21 cellular contexts compared by ENCODE assay signal in genomic region chr13:26819067-26819466, GRCh38. TPM values are rescaled to one million over a fixed set of nuclear protein-coding genes. Genes with fewer than 3 reads are reported as not detected.
DNase-seq lines count a peak whose midpoint lies in the region; ATAC-seq and TF ChIP-seq lines count a peak whose summit lies in the region.
"Had no signal": no experiment of that assay in that cellular context is flagged by ENCODE, and none has a peak within 500 bp of the region (broad histone marks: within the 10 kb centered on the region; RNA-seq: fewer than 3 reads in every experiment).

No MANE protein-coding gene starts in this region.

- H3K4me1 ChIP-seq in GM23248 (ENCODE audit: insufficient read depth): no peaks in the 10 kb centered on the region
- H3K4me1 ChIP-seq: BE2C, Caco-2, SJSA1 had no signal

- 19 to 25% methylated on average over 3 of the region's 3 CpGs for WGBS in GM23248 (ENCODE audit: low coverage in 1 of 2, low lambda C conversion rate in 2 of 2, missing lambda C conversion rate in 2 of 2), 2 experiments

- H3K4me3 ChIP-seq in WERI-Rb-1 (ENCODE audit: low read depth, low read length) (no peak overlapping the region), GM23248 (no peak overlapping the region)
- H3K4me3 ChIP-seq: GM23338, PC-9, SJSA1 had no signal

- H3K9me3 ChIP-seq in WERI-Rb-1 (ENCODE audit: severe bottlenecking): no peaks in the 10 kb centered on the region
- H3K9me3 ChIP-seq in GM23248 (ENCODE audit: low read depth): no peaks in the 10 kb centered on the region
- H3K9me3 ChIP-seq: BE2C, Caco-2, SJSA1 had no signal

- H3K79me2 ChIP-seq in GM23248 (ENCODE audit: insufficient read depth): no peaks in the 10 kb centered on the region

- H3K36me3 ChIP-seq in WERI-Rb-1 (no peaks in the 10 kb centered on the region), GM23248 (ENCODE audit: low read depth) (no peaks in the 10 kb centered on the region)
- H3K36me3 ChIP-seq: BE2C, SJSA1 had no signal

- H3K27me3 ChIP-seq in WERI-Rb-1 (ENCODE audit: insufficient read depth, low read depth, severe bottlenecking) (no peaks in the 10 kb centered on the region), GM23248 (replicated peaks; ENCODE audit: insufficient read depth) (peaks cover 8% of the 10 kb centered on the region; the same call in 1 of the 2 replicates)
- H3K27me3 ChIP-seq: SJSA1 had no signal

- no peaks in the 10 kb centered on the region for H4K20me1 ChIP-seq in GM23248 (ENCODE audit: insufficient read depth)

- H3K4me2 ChIP-seq in GM23248 (ENCODE audit: unreplicated experiment): no peak overlapping the region
- H3K4me2 ChIP-seq: GM23338, PC-9 had no signal

- H3K27ac ChIP-seq in WERI-Rb-1: peak overlapping the region; percentile 71
- no peak overlapping the region for H3K27ac ChIP-seq in GM23248
- H3K27ac ChIP-seq: PC-9, RWPE1, SJSA1 had no signal

- ATAC-seq in left ventricle myocardium superior (peak; percentile 87), HG03378 (IDR thresholded peaks at IDR 0.05; ENCODE audit: unreplicated experiment) (no peak), HG03460 (IDR thresholded peaks at IDR 0.05; ENCODE audit: unreplicated experiment) (no peak)
- ATAC-seq: GM23338, HCT116 had no signal

- H2AFZ ChIP-seq in GM23248: no peak overlapping the region
- H2AFZ ChIP-seq: GM23338, PC-9 had no signal

- H3K9me2 ChIP-seq in GM23248 (ENCODE audit: insufficient read depth): no peaks in the 10 kb centered on the region

- in situ Hi-C loops in GM23248 (cut with MboI): no loop called here

- intact Hi-C loops in left ventricle myocardium superior (cut with micrococcal nuclease): no loop called here

- H3F3A ChIP-seq in GM23248 (ENCODE audit: insufficient read depth): no peaks in the 10 kb centered on the region

- no peak overlapping the region for H3K9ac ChIP-seq in GM23248

- no peak for TF ChIP-seq CTCF in WERI-Rb-1 (IDR thresholded peaks at IDR 0.05; ENCODE audit: low read depth, low read length)

- DNase-seq in NCI-H2171 treated with DMSO at 0.1 percent for 48 hours (lab: John Stamatoyannopoulos, UW): peak; percentile 64
- DNase-seq in NCI-H2171 (lab: John Stamatoyannopoulos, UW): no peak
- DNase-seq in WERI-Rb-1: peak; percentile 87
- DNase-seq in left ventricle myocardium superior: no peak
- no peak for DNase-seq in GM23248
- no peak for DNase-seq in DMS53 (lab: John Stamatoyannopoulos, UW)
- DNase-seq: BE2C; Caco-2; CD4-positive, alpha-beta T cell; KBM-7; NCI-H1105; NCI-H187; NCI-H510A; PC-9 had no signal

RNA-seq across cellular contexts. Expression of gene GPR12, which starts 58.5 kb away (rescaled TPM):
- 0.15 TPM for total RNA-seq in left ventricle myocardium superior
- not detected in 2 replicates for total RNA-seq in GM23248 (2014; rRNA removed; shearing (Covaris generic))
- polyA plus RNA-seq in GM23248 (2016; fragmentation: Nextera tagmentation; extraction: Ambion mirVana): not detected in 2 replicates
- total RNA-seq: A172; Caco-2; CD4-positive, alpha-beta T cell; GM23338; PC-9; SJSA1 had no signal

Comparison
In these comparisons a context has a peak if more than half of its experiments do, and no peak if none do; other contexts are left out.
1. DNase-seq: peak in NCI-H2171 treated with DMSO at 0.1 percent for 48 hours (single experiment) and WERI-Rb-1 (single experiment); none in NCI-H2171 (single experiment), left ventricle myocardium superior (single experiment), GM23248 (single experiment) and DMS53 (single experiment).